ENCODE assay signal across 1 cellular context in genomic region chr16:90044111-90044551, GRCh38.
TF ChIP-seq lines count a peak whose summit lies in the region.

No MANE protein-coding gene starts in this region.

TF ChIP-seq in HCT116, 20 proteins besides CTCF, POLR2A, EP300 and RAD21 (continued from another document):
- no peak for TF ChIP-seq REST (IDR thresholded peaks at IDR 0.05; ENCODE audit: low read depth)
- no peak for TF ChIP-seq MAX (IDR thresholded peaks at IDR 0.05)
- TF ChIP-seq FOSL1 (IDR thresholded peaks at IDR 0.05; ENCODE audit: low read depth): peak; percentile 77
- TF ChIP-seq POLR2AphosphoS5 (IDR thresholded peaks at IDR 0.05; ENCODE audit: low read depth, low read length): peak; percentile 56
- TF ChIP-seq JUND (IDR thresholded peaks at IDR 0.05): peak; percentile 76
- no peak for TF ChIP-seq EGR1 (IDR thresholded peaks at IDR 0.05; ENCODE audit: low read depth)
- no peak for TF ChIP-seq ZNF274 (IDR thresholded peaks at IDR 0.05; ENCODE audit: low read depth, low read length)
- no peak for TF ChIP-seq ZFX (IDR thresholded peaks at IDR 0.05)
- TF ChIP-seq EZH2 (IDR thresholded peaks at IDR 0.05): no peak
